In genomic region chr5:151036556-151036955, GRCh38 we compare ENCODE assay signal across 15 cellular contexts. TPM values are rescaled to one million over a fixed set of nuclear protein-coding genes. Genes with fewer than 3 reads are reported as not detected.
DNase-seq lines count a peak whose midpoint lies in the region; ATAC-seq and TF ChIP-seq lines count a peak whose summit lies in the region.
"Had no signal": no experiment of that assay in that cellular context is flagged by ENCODE, and none has a peak within 500 bp of the region (broad histone marks: within the 10 kb centered on the region; RNA-seq: fewer than 3 reads in every experiment).

No MANE protein-coding gene starts in this region.

- H3K14ac ChIP-seq in mesenchymal stem cell (ENCODE audit: low read length in 2 of 2) = no peak overlapping the region

- H3K36me3 ChIP-seq in WERI-Rb-1 (peaks cover 24% of the 10 kb centered on the region), mesenchymal stem cell (ENCODE audit: control insufficient read depth in 1 of 2, insufficient read depth in 2 of 2, low read depth in 1 of 2, low read length in 2 of 2) (peaks cover 59 to 85% of the 10 kb centered on the region in 2 experiments)
- H3K36me3 ChIP-seq: neural progenitor cell had no signal

- H2BK12ac ChIP-seq in mesenchymal stem cell (ENCODE audit: low read length in 2 of 2) = no peak overlapping the region

- peaks cover 28% of the 10 kb centered on the region for H3K79me1 ChIP-seq in mesenchymal stem cell (replicated peaks; ENCODE audit: low read length, poor library complexity, severe bottlenecking)

- DNase-seq in COR-L47 (lab: John Stamatoyannopoulos, UW) = peak; percentile 96
- DNase-seq in NCI-H146 treated with DMSO at 0.1 percent for 48 hours (lab: John Stamatoyannopoulos, UW; ENCODE audit: unreplicated experiment) = peak; percentile 58
- peak; percentile 89 for DNase-seq in WERI-Rb-1
- DNase-seq in mesenchymal stem cell = no peak
- DNase-seq in RWPE1 (ENCODE audit: low spot score) = no peak
- no peak for DNase-seq in HUDEP-2 (lab: John Stamatoyannopoulos, UW; ENCODE audit: unreplicated experiment in 76 of 76)
- DNase-seq in NCI-H526 treated with DMSO at 0.1 percent for 48 hours (lab: John Stamatoyannopoulos, UW) = no peak
- DNase-seq: ACHN, activated B cell treated with CpG ODN at 0.5 μM for 24 hours, DND-41, SHP77 treated with DMSO at 0.1 percent for 48 hours had no signal

- no peak overlapping the region for H3K9ac ChIP-seq in mesenchymal stem cell (ENCODE audit: low read length)
- H3K9ac ChIP-seq: neural progenitor cell had no signal

- H2AFZ ChIP-seq in mesenchymal stem cell (ENCODE audit: low read depth, low read length) = no peak overlapping the region
- H2AFZ ChIP-seq: neural progenitor cell had no signal

- peak overlapping the region; percentile 51 for H4K8ac ChIP-seq in mesenchymal stem cell (ENCODE audit: low read length)

- ATAC-seq in GM18511 (IDR thresholded peaks at IDR 0.05; ENCODE audit: unreplicated experiment) = no peak
- ATAC-seq: activated T-helper 17 cell treated with anti-CD3 and anti-CD28 coated beads, Interleukin-2, amount 50 U/mL, for 72 hours had no signal

- H3K9me3 ChIP-seq in WERI-Rb-1 (ENCODE audit: severe bottlenecking) (no peaks in the 10 kb centered on the region), mesenchymal stem cell (ENCODE audit: control insufficient read depth, low read length) (no peaks in the 10 kb centered on the region)

- H3K4me1 ChIP-seq in mesenchymal stem cell (ENCODE audit: control insufficient read depth, insufficient read depth, low read depth, low read length) = peaks cover 48% of the 10 kb centered on the region
- H3K4me1 ChIP-seq: neural progenitor cell had no signal

- TF ChIP-seq CTCF in WERI-Rb-1 (IDR thresholded peaks at IDR 0.05; ENCODE audit: low read depth, low read length) (no peak), RWPE1 (conservative IDR thresholded peaks at IDR 0.05; ENCODE audit: low read depth) (no peak)

- CTCF ChIA-PET in RWPE1 (lab: Yijun Ruan, JAX) = interaction anchor here (0.9 to 1.5 kb wide), 3 partner anchors 11 to 20 kb away, joined by 3 to 4 read pairs (median 3); no protein-coding TSS in a partner anchor

- no peak overlapping the region for H3K18ac ChIP-seq in mesenchymal stem cell (ENCODE audit: low read depth in 1 of 2, low read length in 2 of 2)

- WGBS in mesenchymal stem cell = 96% methylated on average over 6 of the region's 6 CpGs

- H3K27ac ChIP-seq in WERI-Rb-1 (no peak overlapping the region; the same call in 1 of the 2 replicates), mesenchymal stem cell (ENCODE audit: low read length, poor library complexity, severe bottlenecking) (peak overlapping the region; percentile 32), RWPE1 (no peak overlapping the region)
- H3K27ac ChIP-seq: cardiac muscle cell, neural progenitor cell had no signal

- H2AK5ac ChIP-seq in mesenchymal stem cell (ENCODE audit: low read length, severe bottlenecking) = no peak overlapping the region

- POLR2A ChIA-PET in RWPE1 (lab: Yijun Ruan, JAX; ENCODE audit: low non-redundant PET) = no interaction called here

- no peak overlapping the region for H3K4ac ChIP-seq in mesenchymal stem cell (ENCODE audit: low read depth in 1 of 2, low read length in 2 of 2)

- H2BK5ac ChIP-seq in mesenchymal stem cell (ENCODE audit: low read depth, low read length, poor library complexity, severe bottlenecking) = no peak overlapping the region

- no peak overlapping the region for H3K23ac ChIP-seq in mesenchymal stem cell (ENCODE audit: low read length in 2 of 2)

- H3K4me2 ChIP-seq in mesenchymal stem cell (ENCODE audit: low read length, poor library complexity, severe bottlenecking) = no peak overlapping the region
- H3K4me2 ChIP-seq: neural progenitor cell had no signal

- no peak overlapping the region for H4K91ac ChIP-seq in mesenchymal stem cell (ENCODE audit: low read length)

- no peak overlapping the region for H2BK120ac ChIP-seq in mesenchymal stem cell (ENCODE audit: low read depth, low read length)

- H3K27me3 ChIP-seq in WERI-Rb-1 (ENCODE audit: insufficient read depth, low read depth, severe bottlenecking) = no peaks in the 10 kb centered on the region
- H3K27me3 ChIP-seq in mesenchymal stem cell (ENCODE audit: control insufficient read depth in 1 of 2, insufficient read depth in 1 of 2, low read length in 2 of 2) = no peaks in the 10 kb centered on the region
- H3K27me3 ChIP-seq: cardiac muscle cell, neural progenitor cell had no signal

- no peak overlapping the region for H2BK15ac ChIP-seq in mesenchymal stem cell (ENCODE audit: low read depth, poor library complexity, severe bottlenecking)

- no peak overlapping the region for H3K4me3 ChIP-seq in WERI-Rb-1 (ENCODE audit: low read depth, low read length)
- H3K4me3 ChIP-seq in mesenchymal stem cell (ENCODE audit: insufficient read depth in 1 of 2, low read depth in 1 of 2, low read length in 2 of 2) = no peak overlapping the region
- H3K4me3 ChIP-seq: cardiac muscle cell, neural progenitor cell had no signal

RNA-seq across cellular contexts. Expression of gene GPX3, which starts 16.2 kb away (rescaled TPM):
- 39.2 TPM for polyA plus RNA-seq in mesenchymal stem cell (2013, experiment 1 of 2)
- 40.8 TPM for polyA plus RNA-seq in mesenchymal stem cell (2013, experiment 2 of 2)

RNA-seq across cellular contexts. Expression of gene TNIP1, which starts 44.3 kb away (rescaled TPM):
- 50.6 TPM for polyA plus RNA-seq in mesenchymal stem cell (2013, experiment 1 of 2)
- 50.3 TPM for polyA plus RNA-seq in mesenchymal stem cell (2013, experiment 2 of 2)

Comparison
In these comparisons a context has a peak if more than half of its experiments do, and no peak if none do; other contexts are left out.
1. DNase-seq: peak in COR-L47 (single experiment), NCI-H146 treated with DMSO at 0.1 percent for 48 hours (single experiment) and WERI-Rb-1 (single experiment); none in mesenchymal stem cell (single experiment), RWPE1 (single experiment), HUDEP-2 (0 of 76) and NCI-H526 treated with DMSO at 0.1 percent for 48 hours (single experiment).